Comparison of ENCODE assay signal across 20 cellular contexts in genomic region chrX:10516781-10517322, GRCh38.
DNase-seq lines count a peak whose midpoint lies in the region; ATAC-seq and TF ChIP-seq lines count a peak whose summit lies in the region.
"Had no signal": no experiment of that assay in that cellular context is flagged by ENCODE, and none has a peak within 500 bp of the region (broad histone marks: within the 10 kb centered on the region; RNA-seq: fewer than 3 reads in every experiment).

No MANE protein-coding gene starts in this region.

- H3K27ac Mint-ChIP-seq in endothelial cell (ENCODE audit: unreplicated experiment) = peak overlapping the region; percentile 83
- H3K27ac Mint-ChIP-seq: CD4-positive, CD25-positive, alpha-beta regulatory T cell; CD8-positive, alpha-beta memory T cell had no signal

- TF ChIP-seq CTCF in AG10803 (conservative IDR thresholded peaks at IDR 0.05; ENCODE audit: low read length) (no peak), endothelial cell (IDR thresholded peaks at IDR 0.05; ENCODE audit: unreplicated experiment) (no peak), transverse colon (IDR thresholded peaks at IDR 0.05) (no peak)

- H3K36me3 Mint-ChIP-seq in endothelial cell (ENCODE audit: low read depth, unreplicated experiment) = peaks cover 8% of the 10 kb centered on the region
- H3K36me3 Mint-ChIP-seq: CD4-positive, CD25-positive, alpha-beta regulatory T cell; CD8-positive, alpha-beta memory T cell had no signal

- H4K12ac ChIP-seq in trophoblast cell (ENCODE audit: low read depth, low read length) = no peak overlapping the region

- peaks cover 8 to 9% of the 10 kb centered on the region in 2 experiments for H3K36me3 ChIP-seq in trophoblast cell (ENCODE audit: control insufficient read depth in 1 of 2, insufficient read depth in 2 of 2, low read length in 2 of 2)
- no peaks in the 10 kb centered on the region for H3K36me3 ChIP-seq in transverse colon
- H3K36me3 ChIP-seq: BE2C, HAP-1 had no signal

- no peaks in the 10 kb centered on the region for H3K4me1 ChIP-seq in trophoblast cell (ENCODE audit: control insufficient read depth in 1 of 2, insufficient read depth in 2 of 2, low read length in 2 of 2)
- H3K4me1 ChIP-seq in transverse colon = no peaks in the 10 kb centered on the region

- H2BK12ac ChIP-seq in trophoblast cell (ENCODE audit: low read length) = no peak overlapping the region

- no peak overlapping the region for H3K18ac ChIP-seq in trophoblast cell (ENCODE audit: low read length)

- no peak overlapping the region for H4K8ac ChIP-seq in trophoblast cell (ENCODE audit: low read depth, low read length)

- in situ Hi-C loops in G401 (cut with HindIII; ENCODE audit: low sequenced_read_pairs) = no loop called here
- in situ Hi-C loops in transverse colon (cut with MboI; ENCODE audit: low pct_ligation_motif_present in 1 of 4, low pct_unique_long_range_greater_than_20kb in 1 of 4, low sequenced_read_pairs in 3 of 4) = no loop called here

- DNase-seq in AG10803 (ENCODE audit: low read depth) (peak; percentile 26), G401 (ENCODE audit: low spot score) (peak; percentile 6), endothelial cell (ENCODE audit: low spot score) (no peak), trophoblast cell (peak; percentile 17 to 69), SIG-M5 (lab: John Stamatoyannopoulos, UW) (no peak), transverse colon (no peak)
- DNase-seq: BE2C; C1 segment of cervical spinal cord; CD4-positive, CD25-positive, alpha-beta regulatory T cell; CD8-positive, alpha-beta memory T cell; COR-L47; DMS 273 treated with DMSO at 0.1 percent for 48 hours; DMS53; DND-41; GDM1; GM23248 had no signal

- no peak overlapping the region for H3K4me2 ChIP-seq in trophoblast cell (ENCODE audit: low read length)

- no CpG with 5 or more reads among the region's 5 CpGs for WGBS in trophoblast cell (ENCODE audit: extremely low coverage, insufficient coverage, insufficient read length)
- WGBS in transverse colon (ENCODE audit: low coverage in 1 of 2), 2 donors = 20 to 55% methylated on average over 1 to 5 of the region's 5 CpGs

- TF ChIP-seq POLR2A in transverse colon (IDR thresholded peaks at IDR 0.05) = no peak

- H3K9me3 ChIP-seq in trophoblast cell (ENCODE audit: insufficient read depth, low read depth, low read length) = no peaks in the 10 kb centered on the region
- H3K9me3 ChIP-seq in transverse colon = no peaks in the 10 kb centered on the region
- H3K9me3 ChIP-seq: BE2C, HAP-1 had no signal

- TF ChIP-seq EP300 in transverse colon (IDR thresholded peaks at IDR 0.05; ENCODE audit: low read depth) = no peak

- ATAC-seq in GM18868 (IDR thresholded peaks at IDR 0.05; ENCODE audit: unreplicated experiment) = no peak
- ATAC-seq in HG03354 (IDR thresholded peaks at IDR 0.05; ENCODE audit: poor library complexity, severe bottlenecking, unreplicated experiment) = no peak

- no peaks in the 10 kb centered on the region for H3K79me1 ChIP-seq in trophoblast cell (ENCODE audit: low read length)

- H2BK5ac ChIP-seq in trophoblast cell (ENCODE audit: low read depth, low read length, poor library complexity) = no peak overlapping the region

- H3K27me3 Mint-ChIP-seq in endothelial cell (ENCODE audit: unreplicated experiment) = peaks cover 2% of the 10 kb centered on the region
- H3K27me3 Mint-ChIP-seq: CD4-positive, CD25-positive, alpha-beta regulatory T cell had no signal

- H3K9me3 Mint-ChIP-seq in endothelial cell (ENCODE audit: unreplicated experiment) = no peaks in the 10 kb centered on the region

- H3K27me3 ChIP-seq in trophoblast cell (ENCODE audit: insufficient read depth, low read length) = no peaks in the 10 kb centered on the region
- no peaks in the 10 kb centered on the region for H3K27me3 ChIP-seq in transverse colon
- H3K27me3 ChIP-seq: BE2C had no signal

- intact Hi-C loops in transverse colon (cut with DNase I; ENCODE audit: low total_unique reads) = no loop called here

- H2BK120ac ChIP-seq in trophoblast cell (ENCODE audit: insufficient read depth, low read length, poor library complexity) = no peak overlapping the region

- no peak overlapping the region for H4K91ac ChIP-seq in trophoblast cell (ENCODE audit: low read depth, low read length)

- H2AFZ ChIP-seq in trophoblast cell (ENCODE audit: insufficient read depth, low read length, poor library complexity) = no peak overlapping the region
- H2AFZ ChIP-seq: GM23248 had no signal

- H3K14ac ChIP-seq in trophoblast cell (ENCODE audit: low read length) = no peak overlapping the region

- no peak overlapping the region for H2AK5ac ChIP-seq in trophoblast cell (ENCODE audit: low read length)

- H3K27ac ChIP-seq in trophoblast cell (ENCODE audit: low read depth, low read length) (no peak overlapping the region), transverse colon (no peak overlapping the region)
- H3K27ac ChIP-seq: GM23248, HL-60 had no signal

- H3K4me3 Mint-ChIP-seq in endothelial cell (ENCODE audit: unreplicated experiment) = peak overlapping the region; percentile 37
- H3K4me3 Mint-ChIP-seq: CD4-positive, CD25-positive, alpha-beta regulatory T cell; CD8-positive, alpha-beta memory T cell had no signal

- H3K4ac ChIP-seq in trophoblast cell (ENCODE audit: low read depth, low read length) = no peak overlapping the region

- no peak overlapping the region for H3K9ac ChIP-seq in trophoblast cell (ENCODE audit: low read length)
- H3K9ac ChIP-seq: GM23248 had no signal

- no peak overlapping the region for H3K23ac ChIP-seq in trophoblast cell (ENCODE audit: low read length)

- H3K4me1 Mint-ChIP-seq in endothelial cell (ENCODE audit: unreplicated experiment) = peaks cover 30% of the 10 kb centered on the region
- H3K4me1 Mint-ChIP-seq: CD4-positive, CD25-positive, alpha-beta regulatory T cell; CD8-positive, alpha-beta memory T cell had no signal

- no peak overlapping the region for H3K4me3 ChIP-seq in AG10803 (ENCODE audit: low read length)
- no peak overlapping the region for H3K4me3 ChIP-seq in trophoblast cell (ENCODE audit: low read depth, low read length)
- no peak overlapping the region for H3K4me3 ChIP-seq in transverse colon
- H3K4me3 ChIP-seq: GM23248, HAP-1 had no signal

- no peaks in the 10 kb centered on the region for H3K79me2 ChIP-seq in trophoblast cell (ENCODE audit: control insufficient read depth, insufficient read depth, low read length, poor library complexity)

Comparison
In these comparisons a context has a peak if more than half of its experiments do, and no peak if none do; other contexts are left out.
1. DNase-seq: peak in AG10803 (single experiment), G401 (single experiment) and trophoblast cell (2 of 2); none in endothelial cell (single experiment), SIG-M5 (single experiment) and transverse colon (single experiment).